27 cellular contexts compared by ENCODE assay signal in the genomic region with DNA sequence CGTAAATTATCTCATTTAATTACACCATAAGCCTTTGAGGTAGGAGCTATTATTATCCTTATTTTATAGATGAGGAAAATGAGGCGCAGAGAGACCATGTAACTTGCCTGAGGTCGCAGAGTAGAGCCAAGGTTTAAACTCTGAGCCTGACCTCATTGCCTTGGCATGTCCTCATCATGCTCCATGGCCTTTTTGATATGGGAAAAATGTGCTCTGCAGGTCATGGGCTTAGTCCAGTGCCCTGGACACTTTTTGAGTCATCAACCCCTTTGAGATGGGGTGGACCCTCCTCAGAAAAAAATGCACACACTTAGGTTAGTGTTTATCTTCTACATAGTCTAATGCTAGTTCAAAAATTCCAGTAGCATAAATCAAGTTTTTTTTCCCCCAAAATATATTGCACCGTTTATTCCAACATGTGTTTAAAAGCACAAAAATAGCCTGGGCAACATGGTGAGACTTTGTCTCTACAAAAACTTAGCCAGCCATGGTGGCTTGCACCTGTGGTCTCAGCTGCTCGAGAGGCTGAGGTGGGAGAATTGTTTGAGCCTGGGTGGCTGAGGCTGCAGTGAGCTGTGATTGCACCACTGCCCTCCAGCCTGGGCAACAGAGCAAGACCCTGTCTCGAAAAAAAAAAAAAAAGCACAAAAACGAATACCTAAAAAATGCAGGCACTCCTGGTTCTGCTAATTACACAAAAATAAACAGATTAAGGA. TPM values are rescaled to one million over a fixed set of nuclear protein-coding genes. Genes with fewer than 3 reads are reported as not detected.
DNase-seq lines count a peak whose midpoint lies in the region; FAIRE-seq and TF ChIP-seq lines count a peak whose summit lies in the region.
"Had no signal": no experiment of that assay in that cellular context is flagged by ENCODE, and none has a peak within 500 bp of the region (broad histone marks: within the 10 kb centered on the region; RNA-seq: fewer than 3 reads in every experiment).

No MANE protein-coding gene starts in this region.

- no peak for FAIRE-seq in GM12891 (lab: Jason Lieb, UNC)
- FAIRE-seq: frontal cortex, GM18507, small intestine had no signal

- TF ChIP-seq POLR2A in GM12891 (IDR thresholded peaks at IDR 0.05; ENCODE audit: low read depth, low read length), result no peak

- H3K4me3 ChIP-seq in fibroblast of villous mesenchyme (ENCODE audit: low read depth, low read length), result no peak overlapping the region
- H3K4me3 ChIP-seq: adrenal gland, cardiac muscle cell, psoas muscle, tibial artery had no signal

- DNase-seq in ELF-1 (ENCODE audit: low read depth, low spot score) (peak; percentile 7), NCI-H226 (peak; percentile 90), fibroblast of villous mesenchyme (ENCODE audit: low read depth) (peak; percentile 11), renal cortical epithelial cell (ENCODE audit: low read depth) (peak; percentile 96), GM12891 (ENCODE audit: insufficient read length, low spot score) (no peak), middle frontal gyrus (ENCODE audit: extremely low spot score, low spot score) (no peak), iPS-NIHi11 (ENCODE audit: low spot score) (no peak)
- DNase-seq: activated CD4-positive, alpha-beta T cell treated with anti-CD3 and anti-CD28 coated beads, Interleukin-2, amount 50 U/mL, for 4 hours; activated CD8-positive, alpha-beta memory T cell treated with anti-CD3 and anti-CD28 coated beads, Interleukin-2, amount 50 U/mL, for 48 hours; adrenal gland; BE2C; dermis blood vessel endothelial cell; DMS79 treated with DMSO at 0.1 percent for 48 hours; left colon; midbrain; MV-4-11; NCI-H187; psoas muscle; SIG-M5; small intestine; stimulated activated CD4-positive, alpha-beta T cell treated with anti-CD3 and anti-CD28 coated beads, Interleukin-2, amount 100 ng/mL, for 48 hours; stimulated activated naive CD8-positive, alpha-beta T cell treated with anti-CD3 and anti-CD28 coated beads, Interleukin-15, Interleukin-2, amounts not matched to agents 100 U/mL and 50 U/mL, for 24 hours; T-helper 1 cell; tibial artery had no signal

- no peak for TF ChIP-seq CTCF in fibroblast of villous mesenchyme (IDR thresholded peaks at IDR 0.05; ENCODE audit: insufficient read depth, low read depth, low read length)

TF ChIP-seq in GM12891, 5 proteins besides CTCF, POLR2A, EP300 and RAD21:
- TF ChIP-seq POU2F2 (IDR thresholded peaks at IDR 0.05; ENCODE audit: low read depth, low read length) (no peak), PAX5 (IDR thresholded peaks at IDR 0.05; ENCODE audit: insufficient read depth, low read length, severe bottlenecking) (no peak), TAF1 (IDR thresholded peaks at IDR 0.05; ENCODE audit: low read depth, low read length) (no peak), SPI1 (IDR thresholded peaks at IDR 0.05; ENCODE audit: low read depth, low read length) (no peak), POLR2AphosphoS5 (IDR thresholded peaks at IDR 0.05; ENCODE audit: low read depth, low read length) (no peak)

RNA-seq across cellular contexts. Expression of gene TMEM178B, which starts 28.6 kb away (rescaled TPM):
- total RNA-seq in fibroblast of villous mesenchyme, result 0.32 and 0.43 TPM in 2 replicates
- total RNA-seq in renal cortical epithelial cell, result 29.7 and 87.0 TPM in 2 replicates
- polyA plus RNA-seq in GM12891 (2012; ENCODE audit: low read depth, missing spikeins), result 0.10 TPM

RNA-seq across cellular contexts. Expression of gene MRPS33, which starts 30.5 kb away (rescaled TPM):
- total RNA-seq in fibroblast of villous mesenchyme (20.0 and 20.7 TPM in 2 replicates), renal cortical epithelial cell (44.0 and 51.1 TPM in 2 replicates)
- 132 TPM for polyA plus RNA-seq in GM12891 (2012; ENCODE audit: low read depth, missing spikeins)

Comparison
In these comparisons a context has a peak if more than half of its experiments do, and no peak if none do; other contexts are left out.
1. DNase-seq: peak in ELF-1 (single experiment), NCI-H226 (single experiment), fibroblast of villous mesenchyme (single experiment) and renal cortical epithelial cell (single experiment); none in GM12891 (single experiment), middle frontal gyrus (single experiment) and iPS-NIHi11 (single experiment).
2. RNA of gene TMEM178B, which starts 28.6 kb away (total RNA-seq): 29.7 to 87.0 TPM in renal cortical epithelial cell; 0.32 to 0.43 TPM in fibroblast of villous mesenchyme; every median in the first group is over 10 times any median in the second.